In genomic region chr7:151018421-151019129, GRCh38 we compare ENCODE assay signal across 8 cellular contexts. TPM values are rescaled to one million over a fixed set of nuclear protein-coding genes. Genes with fewer than 3 reads are reported as not detected.
DNase-seq lines count a peak whose midpoint lies in the region; ATAC-seq and TF ChIP-seq lines count a peak whose summit lies in the region.

No MANE protein-coding gene starts in this region.

- intact Hi-C loops in tibial artery (cut with DNase I; ENCODE audit: low total_unique reads), result loop anchor here (10.0 kb wide), 1 partner anchor 96 kb away; no protein-coding TSS in a partner anchor

- H3K4me1 ChIP-seq in BE2C (peaks cover 13% of the 10 kb centered on the region; the same call in 1 of the 2 replicates), cardiac muscle cell (ENCODE audit: low read depth) (peaks cover 21% of the 10 kb centered on the region), tibial artery (peaks cover 0 to 28% (median 21%) of the 10 kb centered on the region in 4 donors)

- no peak for TF ChIP-seq RAD21 in Ishikawa (IDR thresholded peaks at IDR 0.05; ENCODE audit: low read depth)

- TF ChIP-seq EP300 in Ishikawa (IDR thresholded peaks at IDR 0.05; ENCODE audit: borderline replicate concordance), result no peak

- no peaks in the 10 kb centered on the region for H3K27me3 ChIP-seq in BE2C
- H3K27me3 ChIP-seq in cardiac muscle cell, result peaks cover 10% of the 10 kb centered on the region
- H3K27me3 ChIP-seq in tibial artery, result peaks cover 0 to 85% of the 10 kb centered on the region in 2 donors

- H3K9me3 ChIP-seq in BE2C (no peaks in the 10 kb centered on the region), cardiac muscle cell (ENCODE audit: low read depth) (no peaks in the 10 kb centered on the region), tibial artery (no peaks in the 10 kb centered on the region)

- no peak overlapping the region for H3K27ac ChIP-seq in cardiac muscle cell
- H3K27ac ChIP-seq in skin epidermis, result no peak overlapping the region
- no peak overlapping the region for H3K27ac ChIP-seq in tibial artery

- DNase-seq in BE2C (no peak), cardiac muscle cell (ENCODE audit: low read depth in 1 of 2, low spot score in 1 of 2) (peak; percentile 30 to 39), tibial artery (no peak)
- DNase-seq in activated T-cell treated with anti-CD3 and anti-CD28 coated beads, Interleukin-2, amount 50 U/mL, for 1 hour, result peak; percentile 64

- ATAC-seq in HG03565 (IDR thresholded peaks at IDR 0.05; ENCODE audit: unreplicated experiment) (no peak), HG02973 (IDR thresholded peaks at IDR 0.05; ENCODE audit: unreplicated experiment) (no peak)

- H3K4me3 ChIP-seq in BE2C (ENCODE audit: low read depth, low read length) (peak overlapping the region; percentile 69), cardiac muscle cell (peak overlapping the region; percentile 17), skin epidermis (peak overlapping the region; percentile 8 to 29 (median 14)), tibial artery (peak overlapping the region in 1 of 2 donors; percentile 35)

- TF ChIP-seq CTCF in BE2C (IDR thresholded peaks at IDR 0.05; ENCODE audit: low read depth, low read length), result no peak
- no peak for TF ChIP-seq CTCF in cardiac muscle cell (IDR thresholded peaks at IDR 0.05; ENCODE audit: low read depth, low read length)
- TF ChIP-seq CTCF in tibial artery (IDR thresholded peaks at IDR 0.05), result no peak

- H3K36me3 ChIP-seq in BE2C, result no peaks in the 10 kb centered on the region
- no peaks in the 10 kb centered on the region for H3K36me3 ChIP-seq in cardiac muscle cell
- no peaks in the 10 kb centered on the region for H3K36me3 ChIP-seq in tibial artery

TF ChIP-seq in Ishikawa, 13 proteins besides CTCF, POLR2A, EP300 and RAD21:
- TF ChIP-seq NFIC (IDR thresholded peaks at IDR 0.05) (peak; percentile 94), TCF12 (IDR thresholded peaks at IDR 0.05; ENCODE audit: low read depth) (peak; percentile 76; the same call in 1 of the 2 replicates), CREB1 (IDR thresholded peaks at IDR 0.05; ENCODE audit: low read depth) (no peak), CEBPB (IDR thresholded peaks at IDR 0.05) (no peak), TAF1 (IDR thresholded peaks at IDR 0.05; ENCODE audit: low read depth) (no peak), ZBTB7A (IDR thresholded peaks at IDR 0.05; ENCODE audit: low read depth) (peak; percentile 64), YY1 (IDR thresholded peaks at IDR 0.05; ENCODE audit: low read depth) (peak; percentile 51; the same call in 1 of the 2 replicates), FOXM1 (IDR thresholded peaks at IDR 0.05; ENCODE audit: borderline replicate concordance, low read depth) (no peak), TEAD4 (IDR thresholded peaks at IDR 0.05) (peak; percentile 69), REST (IDR thresholded peaks at IDR 0.05; ENCODE audit: low read depth) (no peak), EGR1 (IDR thresholded peaks at IDR 0.05) (peak; percentile 29; the same call in 1 of the 2 replicates)
- TF ChIP-seq, protein P1, sequence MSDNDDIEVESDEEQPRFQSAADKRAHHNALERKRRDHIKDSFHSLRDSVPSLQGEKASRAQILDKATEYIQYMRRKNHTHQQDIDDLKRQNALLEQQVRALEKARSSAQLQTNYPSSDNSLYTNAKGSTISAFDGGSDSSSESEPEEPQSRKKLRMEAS (IDR thresholded peaks at IDR 0.05), result peak; percentile 99
- TF ChIP-seq, protein P2, sequence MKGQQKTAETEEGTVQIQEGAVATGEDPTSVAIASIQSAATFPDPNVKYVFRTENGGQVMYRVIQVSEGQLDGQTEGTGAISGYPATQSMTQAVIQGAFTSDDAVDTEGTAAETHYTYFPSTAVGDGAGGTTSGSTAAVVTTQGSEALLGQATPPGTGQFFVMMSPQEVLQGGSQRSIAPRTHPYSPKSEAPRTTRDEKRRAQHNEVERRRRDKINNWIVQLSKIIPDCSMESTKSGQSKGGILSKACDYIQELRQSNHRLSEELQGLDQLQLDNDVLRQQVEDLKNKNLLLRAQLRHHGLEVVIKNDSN (IDR thresholded peaks at IDR 0.05), result peak; percentile 64; the same call in 1 of the 2 replicates

RNA-seq across cellular contexts. Expression of gene ATG9B, which starts 5.7 kb away (rescaled TPM):
- polyA plus RNA-seq in BE2C (2012; ENCODE audit: insufficient read depth, insufficient read length, low read depth), result 41.6 TPM
- 7.1 and 8.4 TPM in 2 replicates for total RNA-seq in cardiac muscle cell
- polyA plus RNA-seq in cardiac muscle cell, result 13.0 and 22.7 TPM in 2 replicates

RNA-seq across cellular contexts. Expression of gene ABCB8, which starts 9.7 kb away (rescaled TPM):
- 56.9 TPM for polyA plus RNA-seq in BE2C (2012; ENCODE audit: insufficient read depth, insufficient read length, low read depth)
- 27.2 and 29.2 TPM in 2 replicates for total RNA-seq in cardiac muscle cell
- polyA plus RNA-seq in cardiac muscle cell, result 18.4 and 20.4 TPM in 2 replicates

RNA-seq across cellular contexts. Expression of gene NOS3, which starts 27.8 kb away (rescaled TPM):
- polyA plus RNA-seq in BE2C (2012; ENCODE audit: insufficient read depth, insufficient read length, low read depth), result 19.0 TPM
- 19.7 and 20.3 TPM in 2 replicates for total RNA-seq in cardiac muscle cell
- 13.1 and 16.3 TPM in 2 replicates for polyA plus RNA-seq in cardiac muscle cell

RNA-seq across cellular contexts. Expression of gene ASIC3, which starts 29.8 kb away (rescaled TPM):
- 5.9 TPM for polyA plus RNA-seq in BE2C (2012; ENCODE audit: insufficient read depth, insufficient read length, low read depth)
- 9.0 and 9.8 TPM in 2 replicates for total RNA-seq in cardiac muscle cell
- polyA plus RNA-seq in cardiac muscle cell, result 5.2 and 6.8 TPM in 2 replicates

RNA-seq across cellular contexts. Expression of gene CDK5, which starts 39.1 kb away (rescaled TPM):
- 56.3 TPM for polyA plus RNA-seq in BE2C (2012; ENCODE audit: insufficient read depth, insufficient read length, low read depth)
- total RNA-seq in cardiac muscle cell, result 17.8 and 35.6 TPM in 2 replicates
- 24.4 and 56.8 TPM in 2 replicates for polyA plus RNA-seq in cardiac muscle cell

Comparison
In these comparisons a context has a peak if more than half of its experiments do, and no peak if none do; other contexts are left out.
1. DNase-seq: peak in activated T-cell treated with anti-CD3 and anti-CD28 coated beads, Interleukin-2, amount 50 U/mL, for 1 hour (single experiment) and cardiac muscle cell (2 of 2); none in BE2C (single experiment) and tibial artery (0 of 2).